Comparison of ENCODE assay signal across 1 cellular context in genomic region chr1:150807674-150808073, GRCh38.
TF ChIP-seq lines count a peak whose summit lies in the region.

No MANE protein-coding gene starts in this region.

TF ChIP-seq in HepG2, 621 proteins besides CTCF, POLR2A, EP300 and RAD21:
- TF ChIP-seq CEBPZ (IDR thresholded peaks at IDR 0.05; ENCODE audit: low read length), result no peak
